9 cellular contexts compared by ENCODE assay signal in genomic region chr20:36468149-36469000, GRCh38.
DNase-seq lines count a peak whose midpoint lies in the region; ATAC-seq and TF ChIP-seq lines count a peak whose summit lies in the region.
"Had no signal": no experiment of that assay in that cellular context is flagged by ENCODE, and none has a peak within 500 bp of the region (broad histone marks: within the 10 kb centered on the region; RNA-seq: fewer than 3 reads in every experiment).

No MANE protein-coding gene starts in this region.

- H3K9me3 Mint-ChIP-seq in activated naive CD4-positive, alpha-beta T cell treated with anti-CD3 and anti-CD28 coated beads, Interleukin-2, amount 10 ng/mL, durations not matched to agents 7 days and 5 days, result no peaks in the 10 kb centered on the region
- H3K9me3 Mint-ChIP-seq in activated naive CD4-positive, alpha-beta T cell treated with anti-CD3 and anti-CD28 coated beads for 36 hours, result no peaks in the 10 kb centered on the region

- H3K27me3 ChIP-seq in vagina, result no peaks in the 10 kb centered on the region

- peak overlapping the region; percentile 99 for H3K27ac ChIP-seq in vagina

- peaks cover 85% of the 10 kb centered on the region for H3K4me1 Mint-ChIP-seq in activated naive CD4-positive, alpha-beta T cell treated with anti-CD3 and anti-CD28 coated beads, Interleukin-2, amount 10 ng/mL, durations not matched to agents 7 days and 5 days
- H3K4me1 Mint-ChIP-seq in activated naive CD4-positive, alpha-beta T cell treated with anti-CD3 and anti-CD28 coated beads for 36 hours (ENCODE audit: low read depth), result peaks cover 77% of the 10 kb centered on the region

- H3K36me3 Mint-ChIP-seq in activated naive CD4-positive, alpha-beta T cell treated with anti-CD3 and anti-CD28 coated beads, Interleukin-2, amount 10 ng/mL, durations not matched to agents 7 days and 5 days, result peaks cover 8% of the 10 kb centered on the region
- H3K36me3 Mint-ChIP-seq in activated naive CD4-positive, alpha-beta T cell treated with anti-CD3 and anti-CD28 coated beads for 36 hours (ENCODE audit: low read depth), result no peaks in the 10 kb centered on the region

- H3K36me3 ChIP-seq in mucosa of descending colon (ENCODE audit: low read depth) (no peaks in the 10 kb centered on the region), vagina (no peaks in the 10 kb centered on the region)

- TF ChIP-seq POLR2A in vagina (IDR thresholded peaks at IDR 0.05), result no peak

- DNase-seq in activated naive CD4-positive, alpha-beta T cell treated with anti-CD3 and anti-CD28 coated beads, Interleukin-2, amount 10 ng/mL, durations not matched to agents 7 days and 5 days, result no peak
- no peak for DNase-seq in activated naive CD4-positive, alpha-beta T cell treated with anti-CD3 and anti-CD28 coated beads for 36 hours
- peak; percentile 44 for DNase-seq in astrocyte of the spinal cord (ENCODE audit: low read depth, low spot score)
- no peak for DNase-seq in mucosa of descending colon
- DNase-seq in vagina (ENCODE audit: extremely low spot score in 2 of 2), result no peak
- DNase-seq in stimulated activated CD4-positive, alpha-beta T cell treated with anti-CD3 and anti-CD28 coated beads, Interleukin-2, amount 100 ng/mL, for 24 hours, result no peak
- no peak for DNase-seq in stimulated activated naive CD4-positive, alpha-beta T cell treated with Interleukin-2 at 50 U/mL for 16 hours (lab: John Stamatoyannopoulos, UW)

- no peak for TF ChIP-seq CTCF in astrocyte of the spinal cord (IDR thresholded peaks at IDR 0.05; ENCODE audit: low read depth, low read length)
- no peak for TF ChIP-seq CTCF in mucosa of descending colon (IDR thresholded peaks at IDR 0.05)
- TF ChIP-seq CTCF in vagina (IDR thresholded peaks at IDR 0.05), result no peak

- intact Hi-C loops in activated naive CD4-positive, alpha-beta T cell treated with anti-CD3 and anti-CD28 coated beads for 36 hours (cut with micrococcal nuclease), result loop anchor here (10.0 kb wide), 1 partner anchor 1324 kb away; the partner anchor contains the start of gene EDEM2
- intact Hi-C loops in mucosa of descending colon (cut with DNase I, micrococcal nuclease), result loop anchor here in 1 of 2 donors (10.0 kb wide), 1 partner anchor 76 kb away; the partner anchor contains the start of gene MYL9
- intact Hi-C loops in vagina (cut with DNase I), result no loop called here

- H3K9me3 ChIP-seq in mucosa of descending colon (no peaks in the 10 kb centered on the region), vagina (no peaks in the 10 kb centered on the region)

- ATAC-seq in mucosa of descending colon, result peak; percentile 11
- ATAC-seq in HG03196 (IDR thresholded peaks at IDR 0.05; ENCODE audit: unreplicated experiment), result no peak

- peaks cover 76% of the 10 kb centered on the region for H3K4me1 ChIP-seq in mucosa of descending colon (ENCODE audit: low read depth)
- peaks cover 97% of the 10 kb centered on the region for H3K4me1 ChIP-seq in vagina

- H3K4me3 ChIP-seq in astrocyte of the spinal cord (ENCODE audit: low read depth, low read length) (no peak overlapping the region), mucosa of descending colon (no peak overlapping the region), vagina (no peak overlapping the region)

- CTCF ChIA-PET in activated naive CD4-positive, alpha-beta T cell treated with anti-CD3 and anti-CD28 coated beads, Interleukin-2, amount 10 ng/mL, durations not matched to agents 7 days and 5 days (lab: Charles Lee), result interaction anchor here (0.6 to 1.4 kb wide), 3 partner anchors 24 to 372 kb away, joined by 3 to 6 read pairs (median 4); no protein-coding TSS in a partner anchor
- CTCF ChIA-PET in activated naive CD4-positive, alpha-beta T cell treated with anti-CD3 and anti-CD28 coated beads for 36 hours (lab: Charles Lee), result no interaction called here

- H3K4me3 Mint-ChIP-seq in activated naive CD4-positive, alpha-beta T cell treated with anti-CD3 and anti-CD28 coated beads, Interleukin-2, amount 10 ng/mL, durations not matched to agents 7 days and 5 days, result no peak overlapping the region
- H3K4me3 Mint-ChIP-seq in activated naive CD4-positive, alpha-beta T cell treated with anti-CD3 and anti-CD28 coated beads for 36 hours, result no peak overlapping the region

- H3K27me3 Mint-ChIP-seq in activated naive CD4-positive, alpha-beta T cell treated with anti-CD3 and anti-CD28 coated beads, Interleukin-2, amount 10 ng/mL, durations not matched to agents 7 days and 5 days, result no peaks in the 10 kb centered on the region
- no peaks in the 10 kb centered on the region for H3K27me3 Mint-ChIP-seq in activated naive CD4-positive, alpha-beta T cell treated with anti-CD3 and anti-CD28 coated beads for 36 hours (ENCODE audit: low read depth)
- H3K27me3 Mint-ChIP-seq: activated naive CD8-positive, alpha-beta T cell had no signal

- H3K27ac Mint-ChIP-seq in activated naive CD4-positive, alpha-beta T cell treated with anti-CD3 and anti-CD28 coated beads, Interleukin-2, amount 10 ng/mL, durations not matched to agents 7 days and 5 days, result peak overlapping the region; percentile 73
- H3K27ac Mint-ChIP-seq in activated naive CD4-positive, alpha-beta T cell treated with anti-CD3 and anti-CD28 coated beads for 36 hours, result no peak overlapping the region

- in situ Hi-C loops in astrocyte of the spinal cord (cut with HindIII; ENCODE audit: low sequenced_read_pairs), result no loop called here
